Comparison of ENCODE assay signal across 1 cellular context in the genomic region with DNA sequence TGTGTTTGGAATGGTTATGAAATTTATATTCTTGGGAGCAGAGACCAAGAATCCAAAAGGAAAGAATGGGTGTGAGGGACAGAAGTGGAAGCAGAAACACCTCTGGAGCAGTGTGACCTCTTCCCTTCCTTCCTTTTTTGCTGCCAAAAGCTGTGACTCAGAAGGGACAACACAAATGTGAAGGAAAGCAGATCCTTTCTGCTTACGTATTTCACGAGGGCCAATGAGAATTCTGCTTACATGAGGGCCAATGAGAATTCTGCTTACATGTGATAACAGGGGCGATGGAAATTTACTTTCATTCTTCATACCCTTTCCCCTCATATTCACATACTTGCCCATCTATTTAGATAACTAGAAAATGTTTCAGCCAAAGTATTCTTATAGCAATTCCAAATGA.
TF ChIP-seq lines count a peak whose summit lies in the region.

No MANE protein-coding gene starts in this region.

TF ChIP-seq in GM23338, 12 proteins besides CTCF, POLR2A, EP300 and RAD21 (continued from another document):
- no peak for TF ChIP-seq ZNF462 (CRISPR knock-in tag; IDR thresholded peaks at IDR 0.05)
- no peak for TF ChIP-seq CREB1 (CRISPR knock-in tag; IDR thresholded peaks at IDR 0.05; ENCODE audit: low read depth)
- TF ChIP-seq ZNF331 (CRISPR knock-in tag; IDR thresholded peaks at IDR 0.05; ENCODE audit: low read depth) = no peak
- TF ChIP-seq STAT1 (IDR thresholded peaks at IDR 0.05; ENCODE audit: unreplicated experiment) = no peak
TF ChIP-seq in GM23338: peak in this region for 0.
